ENCODE assay signal across 6 cellular contexts in genomic region chr17:4578349-4578748, GRCh38. TPM values are rescaled to one million over a fixed set of nuclear protein-coding genes. Genes with fewer than 3 reads are reported as not detected.
"Had no signal": no experiment of that assay in that cellular context is flagged by ENCODE, and none has a peak within 500 bp of the region (broad histone marks: within the 10 kb centered on the region; RNA-seq: fewer than 3 reads in every experiment).

No MANE protein-coding gene starts in this region.

RNA-seq across cellular contexts. Expression of gene SMTNL2, which starts 6.0 kb away (rescaled TPM):
- total RNA-seq: GM23248, HFFc6 had no signal
- polyA plus RNA-seq: GM23248 had no signal

RNA-seq across cellular contexts. Expression of gene GGT6, which starts 18.0 kb away (rescaled TPM):
- total RNA-seq: GM23248, H1, H4, H7, HFFc6 had no signal
- polyA plus RNA-seq: GM23248, GM23338 had no signal
